In the genomic region with DNA sequence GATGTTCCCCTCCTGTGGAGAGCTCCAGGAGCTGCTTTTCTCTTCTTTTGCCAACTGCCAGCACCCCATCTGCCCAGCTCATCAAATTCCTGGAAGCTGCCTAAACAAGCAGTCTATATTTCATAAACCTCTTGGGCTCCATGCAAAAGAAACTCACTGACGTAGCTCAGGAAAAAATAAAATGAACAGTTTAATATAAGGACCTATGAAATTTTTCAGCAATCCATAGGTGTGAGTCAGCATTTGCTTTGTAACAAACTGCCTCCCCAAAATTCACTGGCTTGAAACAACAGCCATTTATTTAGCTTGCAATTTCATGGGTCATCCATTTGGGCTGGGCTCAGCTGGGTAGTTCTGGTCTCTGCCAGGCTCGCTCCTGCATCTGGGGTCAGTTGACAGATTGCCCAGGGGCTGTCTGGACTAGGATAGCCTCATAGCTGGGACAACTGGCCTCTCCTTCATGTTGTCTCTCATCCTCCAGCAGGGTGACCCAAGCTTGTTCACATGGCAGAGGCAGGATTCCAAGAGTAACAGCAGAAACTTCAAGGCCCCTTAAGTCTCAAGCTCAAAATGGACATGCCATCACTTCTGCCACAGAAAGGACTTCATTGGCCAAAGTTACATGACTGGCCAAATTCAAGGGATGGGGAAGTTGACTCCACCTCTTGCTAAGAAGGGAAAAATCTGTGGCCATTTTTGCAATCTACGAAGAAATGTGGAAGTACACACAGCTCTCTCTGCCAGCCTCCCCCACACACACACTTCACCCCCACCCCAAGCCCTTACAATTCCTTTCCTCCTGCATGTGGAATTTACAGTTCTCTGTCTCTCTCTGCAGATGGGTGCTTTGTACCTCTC, we compare ENCODE assay signal across 13 cellular contexts. TPM values are rescaled to one million over a fixed set of nuclear protein-coding genes. Genes with fewer than 3 reads are reported as not detected.
A peak's percentile ranks its signal among the peaks of the same experiment; 100 is the strongest.
DNase-seq lines count a peak whose midpoint lies in the region; ATAC-seq and TF ChIP-seq lines count a peak whose summit lies in the region.
"Had no signal": no experiment of that assay in that cellular context is flagged by ENCODE, and none has a peak within 500 bp of the region (broad histone marks: within the 10 kb centered on the region; RNA-seq: fewer than 3 reads in every experiment).

No MANE protein-coding gene starts in this region.

- DNase-seq in ELR (ENCODE audit: low read depth), result peak; percentile 56
- peak; percentile 34 for DNase-seq in NOMO-1 treated with DMSO at 0.1 percent for 48 hours (lab: John Stamatoyannopoulos, UW; ENCODE audit: unreplicated experiment)
- DNase-seq in chondrocyte (ENCODE audit: low spot score), result no peak
- peak; percentile 77 for DNase-seq in myocyte (ENCODE audit: low read depth)
- DNase-seq in NCI-H1105 treated with DMSO at 0.1 percent for 48 hours (lab: John Stamatoyannopoulos, UW), result no peak
- DNase-seq in CD4-positive, alpha-beta memory T cell, result no peak
- DNase-seq in NCI-H2107 treated with DMSO at 0.1 percent for 48 hours (lab: John Stamatoyannopoulos, UW; ENCODE audit: unreplicated experiment), result no peak
- DNase-seq: DMS79 treated with DMSO at 0.1 percent for 48 hours, NCI-H1417 treated with DMSO at 0.1 percent for 48 hours had no signal

- peak; percentile 34 for TF ChIP-seq CTCF in chondrocyte (IDR thresholded peaks at IDR 0.05)

- H3K9me3 ChIP-seq in CD4-positive, alpha-beta memory T cell (ENCODE audit: control insufficient read depth in 1 of 2, low read length in 2 of 2), result no peaks in the 10 kb centered on the region
- H3K9me3 ChIP-seq: tibial nerve had no signal

- intact Hi-C loops in CD4-positive, alpha-beta memory T cell (cut with micrococcal nuclease), result no loop called here

- H3K4me3 Mint-ChIP-seq in chondrocyte (ENCODE audit: unreplicated experiment), result peak overlapping the region; percentile 16
- H3K4me3 Mint-ChIP-seq in CD4-positive, alpha-beta memory T cell, result no peak overlapping the region
- H3K4me3 Mint-ChIP-seq: GM23338 had no signal

- peaks cover 4% of the 10 kb centered on the region for H3K9me3 Mint-ChIP-seq in chondrocyte (ENCODE audit: low read depth)
- peaks cover 0 to 4% (median 0%) of the 10 kb centered on the region in 8 donors for H3K9me3 Mint-ChIP-seq in CD4-positive, alpha-beta memory T cell
- H3K9me3 Mint-ChIP-seq: GM23338 had no signal

- POLR2A ChIA-PET in CD4-positive, alpha-beta memory T cell (lab: Charles Lee; ENCODE audit: partially characterized antibody), result interaction anchor here (0.6 kb wide), 1 partner anchor 109 kb away, joined by 3 read pairs; no protein-coding TSS in a partner anchor

- ATAC-seq in HG02884 (IDR thresholded peaks at IDR 0.05; ENCODE audit: unreplicated experiment), result no peak
- ATAC-seq: GM23338 had no signal

- H3K4me3 ChIP-seq in CD4-positive, alpha-beta memory T cell (ENCODE audit: low read length in 2 of 2), result no peak overlapping the region
- H3K4me3 ChIP-seq: GM23338, tibial nerve had no signal

- peaks cover 54% of the 10 kb centered on the region for H3K4me1 Mint-ChIP-seq in chondrocyte (ENCODE audit: low read depth)
- H3K4me1 Mint-ChIP-seq in CD4-positive, alpha-beta memory T cell, result no peaks in the 10 kb centered on the region

- CTCF ChIA-PET in CD4-positive, alpha-beta memory T cell (lab: Charles Lee; ENCODE audit: partially characterized antibody), result interaction anchor here (0.6 to 1.9 kb wide), 3 partner anchors 9 to 22 kb away, joined by 3 to 5 read pairs (median 3); no protein-coding TSS in a partner anchor

- peak overlapping the region; percentile 94 for H3K27ac Mint-ChIP-seq in chondrocyte (ENCODE audit: unreplicated experiment)
- H3K27ac Mint-ChIP-seq in CD4-positive, alpha-beta memory T cell, result no peak overlapping the region
- H3K27ac Mint-ChIP-seq: GM23338, progenitor cell of endocrine pancreas had no signal

- H3K4me1 ChIP-seq in CD4-positive, alpha-beta memory T cell (ENCODE audit: insufficient read depth, low read length), result no peaks in the 10 kb centered on the region

- no peaks in the 10 kb centered on the region for H3K36me3 Mint-ChIP-seq in chondrocyte (ENCODE audit: low read depth)
- no peaks in the 10 kb centered on the region for H3K36me3 Mint-ChIP-seq in CD4-positive, alpha-beta memory T cell

- H3K27me3 ChIP-seq in CD4-positive, alpha-beta memory T cell (ENCODE audit: insufficient read depth, low read length), result no peaks in the 10 kb centered on the region
- H3K27me3 ChIP-seq: tibial nerve had no signal

- no peaks in the 10 kb centered on the region for H3K36me3 ChIP-seq in CD4-positive, alpha-beta memory T cell (ENCODE audit: insufficient read depth, low read length)
- H3K36me3 ChIP-seq: tibial nerve had no signal

- no peak overlapping the region for H3K27ac ChIP-seq in CD4-positive, alpha-beta memory T cell (ENCODE audit: low read depth, low read length)
- H3K27ac ChIP-seq: tibial nerve had no signal

- H3K27me3 Mint-ChIP-seq in chondrocyte (ENCODE audit: low read depth), result no peaks in the 10 kb centered on the region
- peaks cover 13 to 14% of the 10 kb centered on the region in 2 donors for H3K27me3 Mint-ChIP-seq in CD4-positive, alpha-beta memory T cell
- H3K27me3 Mint-ChIP-seq: progenitor cell of endocrine pancreas had no signal

RNA-seq across cellular contexts. Expression of a gene that starts 7.9 kb away (rescaled TPM):
- total RNA-seq in chondrocyte (44.4 to 93.2 TPM (median 89.7 TPM) in 3 replicates), myocyte (327 and 450 TPM in 2 replicates)
- polyA plus RNA-seq in myocyte (2012), result 70.3 TPM
- 1 to 10 TPM; 1.0 to 1.7 TPM for total RNA-seq in CD4-positive, alpha-beta memory T cell
- under 1 TPM in 1 of 2 donors, not detected in 1; 0.34 TPM for polyA plus RNA-seq in CD4-positive, alpha-beta memory T cell

RNA-seq across cellular contexts. Expression of a gene that starts 22.4 kb away (rescaled TPM):
- total RNA-seq in chondrocyte (not detected in 3 replicates), myocyte (5.4 and 5.7 TPM in 2 replicates)
- 2.4 TPM for polyA plus RNA-seq in myocyte (2012)
- total RNA-seq in CD4-positive, alpha-beta memory T cell, result not detected
- polyA plus RNA-seq in CD4-positive, alpha-beta memory T cell, result not detected
- total RNA-seq: GM23338, tibial nerve had no signal
- polyA plus RNA-seq: GM23338 had no signal

RNA-seq across cellular contexts. Expression of a gene that starts 35.5 kb away (rescaled TPM):
- total RNA-seq in chondrocyte (5.2 to 6.5 TPM (median 5.4 TPM) in 3 replicates), myocyte (4.9 and 6.9 TPM in 2 replicates)
- polyA plus RNA-seq in myocyte (2012), result 7.6 TPM
- total RNA-seq in CD4-positive, alpha-beta memory T cell, result 1 to 10 TPM; 1.3 to 1.4 TPM
- polyA plus RNA-seq in CD4-positive, alpha-beta memory T cell, result not detected

Comparison
In these comparisons a context has a peak if more than half of its experiments do, and no peak if none do; other contexts are left out.
1. DNase-seq: peak in ELR (single experiment), NOMO-1 treated with DMSO at 0.1 percent for 48 hours (single experiment) and myocyte (single experiment); none in chondrocyte (single experiment), NCI-H1105 treated with DMSO at 0.1 percent for 48 hours (single experiment), CD4-positive, alpha-beta memory T cell (0 of 5) and NCI-H2107 treated with DMSO at 0.1 percent for 48 hours (single experiment).
2. RNA of a gene that starts 7.9 kb away (total RNA-seq): 327 to 450 TPM in myocyte and 44.4 to 93.2 TPM in chondrocyte; 1.0 to 1.7 TPM in CD4-positive, alpha-beta memory T cell; every median in the first group is over 10 times any median in the second.